ENCODE assay signal across 24 cellular contexts in genomic region chr7:57646219-57646900, GRCh38.
"Had no signal": no experiment of that assay in that cellular context is flagged by ENCODE, and none has a peak within 500 bp of the region (broad histone marks: within the 10 kb centered on the region; RNA-seq: fewer than 3 reads in every experiment).

No MANE protein-coding gene starts in this region.

- H3K9me3 ChIP-seq: ovary, psoas muscle, right lobe of liver, thoracic aorta, thyroid gland, uterus had no signal

- H3K27ac ChIP-seq: neural progenitor cell, ovary, parathyroid adenoma, psoas muscle, right lobe of liver, sigmoid colon, stomach, thoracic aorta, thyroid gland, tibial nerve, upper lobe of left lung, uterus had no signal

- H3K4me1 ChIP-seq: neural progenitor cell, parathyroid adenoma, psoas muscle, right lobe of liver, sigmoid colon, stomach, thyroid gland, tibial nerve, upper lobe of left lung, uterus had no signal

- DNase-seq: naive B cell; naive thymus-derived CD8-positive, alpha-beta T cell; occipital lobe; ovary; psoas muscle; right cardiac atrium; right lobe of liver; sigmoid colon; small intestine; stimulated activated CD4-positive, alpha-beta T cell treated with anti-CD3 and anti-CD28 coated beads, Interleukin-12 subunit alpha, Interleukin-12 subunit beta, amount 100 ng/mL, for 4 hours; stimulated activated CD4-positive, alpha-beta T cell treated with anti-CD3 and anti-CD28 coated beads, Interleukin-1b, Interleukin-23, amount 100 ng/mL, for 48 hours; stimulated activated CD4-positive, alpha-beta T cell treated with anti-CD3 and anti-CD28 coated beads, Interleukin-4, amount 100 ng/mL, for 1 hour; stimulated activated CD4-positive, alpha-beta T cell treated with anti-CD3 and anti-CD28 coated beads, Interleukin-4, amount 100 ng/mL, for 4 hours; stimulated activated naive B cell treated with anti-CD40 and anti-IgM and Interleukin-4, amounts not matched to agents 10 μg/mL and 1 μg/mL and 100 μg/mL, for 72 hours; stimulated activated naive CD4-positive, alpha-beta T cell treated with Interleukin-2 at 50 U/mL for 16 hours; stomach; thyroid gland; trophoblast cell; uterus had no signal

- FAIRE-seq: small intestine had no signal

- H3K27me3 ChIP-seq: neural progenitor cell, ovary, right lobe of liver, sigmoid colon, stomach, thyroid gland, tibial nerve, upper lobe of left lung, uterus had no signal

- H3K4me3 ChIP-seq: neural progenitor cell, ovary, psoas muscle, right lobe of liver, sigmoid colon, stomach, thoracic aorta, thyroid gland, tibial nerve, upper lobe of left lung, uterus had no signal

- H3K36me3 ChIP-seq: neural progenitor cell, ovary, right lobe of liver, sigmoid colon, stomach, thoracic aorta, thyroid gland, tibial nerve, upper lobe of left lung, uterus had no signal
